39 cellular contexts compared by ENCODE assay signal in genomic region chr12:130146532-130146931, GRCh38. TPM values are rescaled to one million over a fixed set of nuclear protein-coding genes. Genes with fewer than 3 reads are reported as not detected.
"Had no signal": no experiment of that assay in that cellular context is flagged by ENCODE, and none has a peak within 500 bp of the region (broad histone marks: within the 10 kb centered on the region; RNA-seq: fewer than 3 reads in every experiment).

No MANE protein-coding gene starts in this region.

- H3K36me3 Mint-ChIP-seq: activated naive CD4-positive, alpha-beta T cell treated with anti-CD3 and anti-CD28 coated beads, Interleukin-2, amount 10 ng/mL, durations not matched to agents 7 days and 5 days; activated naive CD4-positive, alpha-beta T cell treated with anti-CD3 and anti-CD28 coated beads, Interleukin-2, amount 50 U/mL, for 24 hours; activated naive CD4-positive, alpha-beta T cell treated with anti-CD3 and anti-CD28 coated beads, Interleukin-2, amount 50 U/mL, for 72 hours; activated naive CD8-positive, alpha-beta T cell; activated naive CD8-positive, alpha-beta T cell treated with anti-CD3 and anti-CD28 coated beads for 36 hours; activated naive CD8-positive, alpha-beta T cell treated with anti-CD3 and anti-CD28 coated beads, Interleukin-2, amount 10 ng/mL, durations not matched to agents 7 days and 5 days; brain had no signal

- H3K9me3 Mint-ChIP-seq: activated naive CD4-positive, alpha-beta T cell treated with anti-CD3 and anti-CD28 coated beads for 36 hours; activated naive CD4-positive, alpha-beta T cell treated with anti-CD3 and anti-CD28 coated beads, Interleukin-2, amount 10 ng/mL, durations not matched to agents 7 days and 5 days; activated naive CD4-positive, alpha-beta T cell treated with anti-CD3 and anti-CD28 coated beads, Interleukin-2, amount 50 U/mL, for 24 hours; activated naive CD4-positive, alpha-beta T cell treated with anti-CD3 and anti-CD28 coated beads, Interleukin-2, amount 50 U/mL, for 72 hours; activated naive CD8-positive, alpha-beta T cell treated with anti-CD3 and anti-CD28 coated beads for 36 hours; activated naive CD8-positive, alpha-beta T cell treated with anti-CD3 and anti-CD28 coated beads, Interleukin-2, amount 10 ng/mL, durations not matched to agents 7 days and 5 days; activated naive CD8-positive, alpha-beta T cell treated with anti-CD3 and anti-CD28 coated beads, Interleukin-2, amount 50 U/mL, for 24 hours; activated T-cell treated with anti-CD3 and anti-CD28 coated beads, Interleukin-2, amount 50 U/mL, for 24 hours; activated T-cell treated with anti-CD3 and anti-CD28 coated beads, Interleukin-2, amount 50 U/mL, for 4 hours; activated T-cell treated with anti-CD3 and anti-CD28 coated beads, Interleukin-2, amount 50 U/mL, for 72 hours; activated T-helper 1 cell treated with anti-CD3 and anti-CD28 coated beads, Interleukin-12 subunit alpha, Interleukin-12 subunit beta, Interleukin-2, Interleukin-4 antibody, amounts not matched to agents 30 ng/mL and 10 ng/mL and 1 ng/mL, durations not matched to agents 14 hours and 24 hours and 36 hours; activated T-helper 17 cell treated with anti-CD3 and anti-CD28 coated beads, Interleukin-2, amount 50 U/mL, for 72 hours; activated T-helper 2 cell treated with anti-CD3 and anti-CD28 coated beads, Interferon-gamma antibody, Interleukin-2, Interleukin-4, amounts not matched to agents 10 μg/mL and 5 μg/mL and 100 μg/mL, durations not matched to agents 14 hours and 24 hours and 36 hours had no signal

- H3K9me3 ChIP-seq: adrenal gland, ascending aorta, body of pancreas, breast epithelium had no signal

- ATAC-seq: activated naive CD4-positive, alpha-beta T cell treated with anti-CD3 and anti-CD28 coated beads, Interleukin-2, amount 50 U/mL, for 72 hours; activated naive CD8-positive, alpha-beta T cell treated with anti-CD3 and anti-CD28 coated beads, Interleukin-2, amount 50 U/mL, for 24 hours; activated T-cell treated with anti-CD3 and anti-CD28 coated beads, Interleukin-2, amount 50 U/mL, for 4 hours; activated T-cell treated with anti-CD3 and anti-CD28 coated beads, Interleukin-2, amount 50 U/mL, for 72 hours; activated T-helper 17 cell treated with anti-CD3 and anti-CD28 coated beads, Interleukin-2, amount 50 U/mL, for 72 hours; body of pancreas had no signal

- H3K27me3 Mint-ChIP-seq: activated naive CD8-positive, alpha-beta T cell treated with anti-CD3 and anti-CD28 coated beads, Interleukin-2, amount 10 ng/mL, durations not matched to agents 7 days and 5 days; activated T-helper 17 cell treated with anti-CD3 and anti-CD28 coated beads, Interleukin-2, amount 50 U/mL, for 72 hours; central memory CD8-positive, alpha-beta T cell had no signal

- H3K36me3 ChIP-seq: adrenal gland, ascending aorta, brain microvascular endothelial cell, breast epithelium, cardiac muscle cell had no signal

- H3K4me1 ChIP-seq: adrenal gland, ascending aorta, body of pancreas, breast epithelium had no signal

- H3K4me3 Mint-ChIP-seq: activated naive CD4-positive, alpha-beta T cell treated with anti-CD3 and anti-CD28 coated beads for 36 hours; activated naive CD4-positive, alpha-beta T cell treated with anti-CD3 and anti-CD28 coated beads, Interleukin-2, amount 10 ng/mL, durations not matched to agents 7 days and 5 days; activated naive CD4-positive, alpha-beta T cell treated with anti-CD3 and anti-CD28 coated beads, Interleukin-2, amount 50 U/mL, for 24 hours; activated naive CD8-positive, alpha-beta T cell; activated naive CD8-positive, alpha-beta T cell treated with anti-CD3 and anti-CD28 coated beads for 36 hours; activated naive CD8-positive, alpha-beta T cell treated with anti-CD3 and anti-CD28 coated beads, Interleukin-2, amount 10 ng/mL, durations not matched to agents 7 days and 5 days; activated naive CD8-positive, alpha-beta T cell treated with anti-CD3 and anti-CD28 coated beads, Interleukin-2, amount 50 U/mL, for 24 hours; activated T-cell treated with anti-CD3 and anti-CD28 coated beads, Interleukin-2, amount 50 U/mL, for 24 hours; activated T-cell treated with anti-CD3 and anti-CD28 coated beads, Interleukin-2, amount 50 U/mL, for 4 hours; activated T-cell treated with anti-CD3 and anti-CD28 coated beads, Interleukin-2, amount 50 U/mL, for 72 hours; activated T-helper 1 cell treated with anti-CD3 and anti-CD28 coated beads, Interleukin-12 subunit alpha, Interleukin-12 subunit beta, Interleukin-2, Interleukin-4 antibody, amounts not matched to agents 30 ng/mL and 10 ng/mL and 1 ng/mL, durations not matched to agents 14 hours and 24 hours and 36 hours; activated T-helper 17 cell treated with anti-CD3 and anti-CD28 coated beads, Interleukin-2, amount 50 U/mL, for 72 hours; brain; central memory CD8-positive, alpha-beta T cell had no signal

- H3K27ac Mint-ChIP-seq: activated naive CD4-positive, alpha-beta T cell treated with anti-CD3 and anti-CD28 coated beads for 36 hours; activated naive CD4-positive, alpha-beta T cell treated with anti-CD3 and anti-CD28 coated beads, Interleukin-2, amount 10 ng/mL, durations not matched to agents 7 days and 5 days; activated naive CD4-positive, alpha-beta T cell treated with anti-CD3 and anti-CD28 coated beads, Interleukin-2, amount 50 U/mL, for 24 hours; activated naive CD4-positive, alpha-beta T cell treated with anti-CD3 and anti-CD28 coated beads, Interleukin-2, amount 50 U/mL, for 72 hours; activated naive CD8-positive, alpha-beta T cell; activated naive CD8-positive, alpha-beta T cell treated with anti-CD3 and anti-CD28 coated beads for 36 hours; activated naive CD8-positive, alpha-beta T cell treated with anti-CD3 and anti-CD28 coated beads, Interleukin-2, amount 10 ng/mL, durations not matched to agents 7 days and 5 days; activated naive CD8-positive, alpha-beta T cell treated with anti-CD3 and anti-CD28 coated beads, Interleukin-2, amount 50 U/mL, for 24 hours; activated T-cell treated with anti-CD3 and anti-CD28 coated beads, Interleukin-2, amount 50 U/mL, for 24 hours; activated T-cell treated with anti-CD3 and anti-CD28 coated beads, Interleukin-2, amount 50 U/mL, for 72 hours; activated T-helper 1 cell treated with anti-CD3 and anti-CD28 coated beads, Interleukin-12 subunit alpha, Interleukin-12 subunit beta, Interleukin-2, Interleukin-4 antibody, amounts not matched to agents 30 ng/mL and 10 ng/mL and 1 ng/mL, durations not matched to agents 14 hours and 24 hours and 36 hours; activated T-helper 17 cell treated with anti-CD3 and anti-CD28 coated beads, Interleukin-2, amount 50 U/mL, for 72 hours; activated T-helper 2 cell treated with anti-CD3 and anti-CD28 coated beads, Interferon-gamma antibody, Interleukin-2, Interleukin-4, amounts not matched to agents 10 μg/mL and 5 μg/mL and 100 μg/mL, durations not matched to agents 14 hours and 24 hours and 36 hours had no signal

- H3K4me1 Mint-ChIP-seq: activated naive CD4-positive, alpha-beta T cell treated with anti-CD3 and anti-CD28 coated beads, Interleukin-2, amount 10 ng/mL, durations not matched to agents 7 days and 5 days; activated naive CD4-positive, alpha-beta T cell treated with anti-CD3 and anti-CD28 coated beads, Interleukin-2, amount 50 U/mL, for 24 hours; activated naive CD8-positive, alpha-beta T cell treated with anti-CD3 and anti-CD28 coated beads for 36 hours; activated naive CD8-positive, alpha-beta T cell treated with anti-CD3 and anti-CD28 coated beads, Interleukin-2, amount 10 ng/mL, durations not matched to agents 7 days and 5 days; activated naive CD8-positive, alpha-beta T cell treated with anti-CD3 and anti-CD28 coated beads, Interleukin-2, amount 50 U/mL, for 24 hours; activated T-helper 17 cell treated with anti-CD3 and anti-CD28 coated beads, Interleukin-2, amount 50 U/mL, for 72 hours; central memory CD8-positive, alpha-beta T cell had no signal

- DNase-seq: activated effector memory CD4-positive, alpha-beta T cell treated with anti-CD3 and anti-CD28 coated beads, Interleukin-2, amount 50 U/mL, for 16 hours; activated effector memory CD4-positive, alpha-beta T cell treated with Interleukin-2 at 50 U/mL for 16 hours; activated gamma-delta T cell; activated gamma-delta T cell treated with Interleukin-2 at 50 U/mL for 16 hours; activated naive CD4-positive, alpha-beta T cell; activated naive CD4-positive, alpha-beta T cell treated with anti-CD3 and anti-CD28 coated beads for 36 hours; activated naive CD4-positive, alpha-beta T cell treated with anti-CD3 and anti-CD28 coated beads, Interleukin-2, amount 10 ng/mL, durations not matched to agents 7 days and 5 days; activated naive CD4-positive, alpha-beta T cell treated with anti-CD3 and anti-CD28 coated beads, Interleukin-2, amount 50 U/mL, for 16 hours; activated naive CD4-positive, alpha-beta T cell treated with Interleukin-2 at 50 U/mL for 16 hours; activated naive CD8-positive, alpha-beta T cell treated with anti-CD3 and anti-CD28 coated beads for 36 hours; activated naive CD8-positive, alpha-beta T cell treated with anti-CD3 and anti-CD28 coated beads, Interleukin-2, amount 10 ng/mL, durations not matched to agents 7 days and 5 days; activated naive CD8-positive, alpha-beta T cell treated with anti-CD3 and anti-CD28 coated beads, Interleukin-2, amount 50 U/mL, for 24 hours; activated T-cell treated with anti-CD3 and anti-CD28 coated beads, Interleukin-2, amount 50 U/mL, for 24 hours; activated T-cell treated with anti-CD3 and anti-CD28 coated beads, Interleukin-2, amount 50 U/mL, for 4 hours; activated T-cell treated with anti-CD3 and anti-CD28 coated beads, Interleukin-2, amount 50 U/mL, for 48 hours; activated T-cell treated with anti-CD3 and anti-CD28 coated beads, Interleukin-2, amount 50 U/mL, for 72 hours; adrenal gland; amniotic stem cell; amygdala; anterior cingulate cortex; body of pancreas; brain microvascular endothelial cell; caudate nucleus; central memory CD4-positive, alpha-beta T cell; cerebellar nuclear complex had no signal

- H3K27me3 ChIP-seq: ascending aorta, body of pancreas, brain microvascular endothelial cell, breast epithelium had no signal

- H3K27ac ChIP-seq: adrenal gland, ascending aorta, body of pancreas, brain microvascular endothelial cell, breast epithelium, cardiac muscle cell had no signal

- FAIRE-seq: astrocyte, bronchial epithelial cell had no signal

- H3K4me3 ChIP-seq: adrenal gland, ascending aorta, body of pancreas, breast epithelium, cardiac muscle cell had no signal

RNA-seq across cellular contexts. Expression of gene FZD10, which starts 15.7 kb away (rescaled TPM):
- total RNA-seq: activated naive CD4-positive, alpha-beta T cell treated with anti-CD3 and anti-CD28 coated beads for 36 hours; activated naive CD4-positive, alpha-beta T cell treated with anti-CD3 and anti-CD28 coated beads, Interleukin-2, amount 50 U/mL, for 72 hours; activated naive CD8-positive, alpha-beta T cell treated with anti-CD3 and anti-CD28 coated beads for 36 hours; activated naive CD8-positive, alpha-beta T cell treated with anti-CD3 and anti-CD28 coated beads, Interleukin-2, amount 10 ng/mL, durations not matched to agents 7 days and 5 days; activated T-cell treated with anti-CD3 and anti-CD28 coated beads, Interleukin-2, amount 50 U/mL, for 4 hours; activated T-cell treated with anti-CD3 and anti-CD28 coated beads, Interleukin-2, amount 50 U/mL, for 72 hours; activated T-helper 1 cell treated with anti-CD3 and anti-CD28 coated beads, Interleukin-12 subunit alpha, Interleukin-12 subunit beta, Interleukin-2, Interleukin-4 antibody, amounts not matched to agents 30 ng/mL and 10 ng/mL and 1 ng/mL, durations not matched to agents 14 hours and 24 hours and 36 hours; activated T-helper 17 cell treated with anti-CD3 and anti-CD28 coated beads, Interleukin-2, amount 50 U/mL, for 72 hours; activated T-helper 2 cell treated with anti-CD3 and anti-CD28 coated beads, Interferon-gamma antibody, Interleukin-2, Interleukin-4, amounts not matched to agents 10 μg/mL and 5 μg/mL and 100 μg/mL, durations not matched to agents 14 hours and 24 hours and 36 hours; astrocyte; cardiac septum had no signal
- polyA plus RNA-seq: cardiac muscle cell had no signal
